Comparison of ENCODE assay signal across 13 cellular contexts in genomic region chr10:63430091-63430998, GRCh38. TPM values are rescaled to one million over a fixed set of nuclear protein-coding genes. Genes with fewer than 3 reads are reported as not detected.
DNase-seq lines count a peak whose midpoint lies in the region; ATAC-seq, FAIRE-seq and TF ChIP-seq lines count a peak whose summit lies in the region.
"Had no signal": no experiment of that assay in that cellular context is flagged by ENCODE, and none has a peak within 500 bp of the region (broad histone marks: within the 10 kb centered on the region; RNA-seq: fewer than 3 reads in every experiment).

No MANE protein-coding gene starts in this region.

- H3K36me3 ChIP-seq in liver (ENCODE audit: control insufficient read depth in 4 of 4, insufficient read depth in 3 of 4, low read depth in 1 of 4, low read length in 3 of 4), result no peaks in the 10 kb centered on the region
- no peaks in the 10 kb centered on the region for H3K36me3 ChIP-seq in HepG2 (replicated peaks in 1 of 2; ENCODE audit: control insufficient read depth in 1 of 2, insufficient read depth in 2 of 2, low read length in 2 of 2)
- no peaks in the 10 kb centered on the region for H3K36me3 ChIP-seq in hepatocyte (replicated peaks; ENCODE audit: insufficient read depth, low read depth)

- H4K20me1 ChIP-seq in HepG2 (ENCODE audit: insufficient read depth, low read length), result peaks cover 7% of the 10 kb centered on the region; the same call in 1 of the 2 replicates
- peaks cover 28% of the 10 kb centered on the region for H4K20me1 ChIP-seq in hepatocyte (ENCODE audit: insufficient read depth, poor library complexity, severe bottlenecking)

- H3K27ac ChIP-seq in liver (ENCODE audit: low read depth in 1 of 2, low read length in 2 of 2) (no peak overlapping the region), HepG2 (ENCODE audit: extremely low read length, insufficient read depth, low read length) (no peak overlapping the region), hepatocyte (peak overlapping the region; percentile 44)

- H3K9ac ChIP-seq in liver (ENCODE audit: low read depth in 1 of 2, low read length in 2 of 2), result no peak overlapping the region
- H3K9ac ChIP-seq in HepG2 (ENCODE audit: insufficient read depth, low read depth, low read length), result no peak overlapping the region

- TF ChIP-seq CTCF in liver (IDR thresholded peaks at IDR 0.05; ENCODE audit: low read depth, low read length, missing input control) (no peak), HepG2 (CRISPR knock-in tag; IDR thresholded peaks at IDR 0.05) (no peak), astrocyte of the spinal cord (IDR thresholded peaks at IDR 0.05; ENCODE audit: low read depth, low read length) (no peak), hepatocyte (IDR thresholded peaks at IDR 0.05; ENCODE audit: poor library complexity) (no peak)

- POLR2A ChIA-PET in HepG2 (lab: Yijun Ruan, JAX), result no interaction called here

- H2AFZ ChIP-seq in HepG2 (ENCODE audit: low read length) (no peak overlapping the region), hepatocyte (no peak overlapping the region)

- H3K79me2 ChIP-seq in HepG2 (ENCODE audit: insufficient read depth, low read length), result peaks cover 86% of the 10 kb centered on the region
- H3K79me2 ChIP-seq in hepatocyte, result peaks cover 98% of the 10 kb centered on the region

- no TSS peak for BruUV-seq in HepG2 (replicated peaks; lab: Mats Ljungman, UMichigan)

- CTCF ChIA-PET in HepG2 (lab: Yijun Ruan, JAX; ENCODE audit: low intra/inter-chr PET ratio, low total read pairs), result no interaction called here

- no peak for TF ChIP-seq RAD21 in liver (IDR thresholded peaks at IDR 0.05)
- TF ChIP-seq RAD21 in HepG2 (CRISPR knock-in tag; IDR thresholded peaks at IDR 0.05), result no peak

- no peaks in the 10 kb centered on the region for H3K27me3 ChIP-seq in liver (ENCODE audit: control insufficient read depth in 4 of 4, insufficient read depth in 4 of 4, low read length in 3 of 4)
- H3K27me3 ChIP-seq in HepG2 (ENCODE audit: control insufficient read depth in 1 of 2, insufficient read depth in 2 of 2, low read length in 2 of 2), result no peaks in the 10 kb centered on the region
- no peaks in the 10 kb centered on the region for H3K27me3 ChIP-seq in hepatocyte

- TF ChIP-seq POLR2A in HepG2 (IDR thresholded peaks at IDR 0.05; ENCODE audit: insufficient read depth in 1 of 2, low read depth in 2 of 2, low read length in 2 of 2), result no peak

- ATAC-seq in HepG2, result no peak

- H3K4me1 ChIP-seq in liver (ENCODE audit: control insufficient read depth in 4 of 4, insufficient read depth in 4 of 4, low read length in 3 of 4) (peaks cover 0 to 19% (median 5%) of the 10 kb centered on the region in 4 donors), HepG2 (ENCODE audit: insufficient read depth, low read length) (peaks cover 25% of the 10 kb centered on the region), hepatocyte (ENCODE audit: insufficient read depth) (peaks cover 13% of the 10 kb centered on the region)

- H3K4me3 ChIP-seq in liver (ENCODE audit: low read depth in 1 of 3, low read length in 3 of 3), result no peak overlapping the region
- H3K4me3 ChIP-seq in HepG2 (replicated peaks in 1 of 3; ENCODE audit: insufficient read depth in 1 of 3, low read depth in 2 of 3, low read length in 3 of 3), result no peak overlapping the region
- H3K4me3 ChIP-seq in astrocyte of the spinal cord (ENCODE audit: low read depth, low read length), result no peak overlapping the region
- no peak overlapping the region for H3K4me3 ChIP-seq in hepatocyte

- intact Hi-C loops in HepG2 (cut with micrococcal nuclease; ENCODE audit: unreplicated experiment), result no loop called here

- no peaks in the 10 kb centered on the region for H3K9me2 ChIP-seq in hepatocyte (replicated peaks; ENCODE audit: insufficient read depth)

- TF ChIP-seq EP300 in HepG2 (IDR thresholded peaks at IDR 0.05; ENCODE audit: low read depth in 2 of 2, low read length in 2 of 2), result no peak
- TF ChIP-seq EP300 in HepG2 (CRISPR knock-in tag; IDR thresholded peaks at IDR 0.05; ENCODE audit: borderline replicate concordance), result no peak

- DNase-seq in HepG2 (ENCODE audit: low spot score) (no peak), astrocyte of the spinal cord (ENCODE audit: low read depth, low spot score) (peak; percentile 65), hepatocyte (ENCODE audit: low spot score) (peak; percentile 25), NCI-H2081 treated with DMSO at 0.1 percent for 48 hours (lab: John Stamatoyannopoulos, UW) (no peak), NCI-H446 treated with DMSO at 0.1 percent for 48 hours (lab: John Stamatoyannopoulos, UW) (no peak), GF-D8 (lab: John Stamatoyannopoulos, UW) (no peak), C1 segment of cervical spinal cord (lab: John Stamatoyannopoulos, UW) (no peak)
- DNase-seq: activated effector memory CD4-positive, alpha-beta T cell treated with Interleukin-2 at 50 U/mL for 16 hours; head of caudate nucleus; NCI-H1436; retina; T-helper 2 cell had no signal

- no peak overlapping the region for H3K4me2 ChIP-seq in HepG2 (ENCODE audit: low read depth, low read length)
- peak overlapping the region; percentile 17 for H3K4me2 ChIP-seq in hepatocyte

- 79% methylated on average over 10 of the region's 10 CpGs for WGBS in liver
- WGBS in HepG2 (ENCODE audit: low lambda C conversion rate), result 97% methylated on average over 10 of the region's 10 CpGs
- 81% methylated on average over 10 of the region's 10 CpGs for WGBS in hepatocyte (ENCODE audit: low lambda C conversion rate, missing lambda C conversion rate)

- no peaks in the 10 kb centered on the region for H3K9me3 ChIP-seq in liver (ENCODE audit: control insufficient read depth in 4 of 4, low read length in 3 of 4)
- no peaks in the 10 kb centered on the region for H3K9me3 ChIP-seq in HepG2 (ENCODE audit: low read length)
- no peaks in the 10 kb centered on the region for H3K9me3 ChIP-seq in hepatocyte (ENCODE audit: low read depth)

- in situ Hi-C loops in HepG2 (cut with HindIII; ENCODE audit: extremely low pct_ligation_motif_present, low pct_unique_long_range_greater_than_20kb), result no loop called here
- in situ Hi-C loops in astrocyte of the spinal cord (cut with HindIII; ENCODE audit: low sequenced_read_pairs), result no loop called here

- FAIRE-seq in HepG2 (lab: Jason Lieb, UNC), result no peak

TF ChIP-seq in HepG2, 621 proteins besides CTCF, POLR2A, EP300 and RAD21 (continues in another document):
- no peak for TF ChIP-seq KAT8 (CRISPR knock-in tag; IDR thresholded peaks at IDR 0.05)
- no peak for TF ChIP-seq AFF4 (CRISPR knock-in tag; IDR thresholded peaks at IDR 0.05)
- TF ChIP-seq MAZ (IDR thresholded peaks at IDR 0.05; ENCODE audit: borderline replicate concordance, low read depth, low read length), result no peak
- TF ChIP-seq MAZ (CRISPR knock-in tag; IDR thresholded peaks at IDR 0.05; ENCODE audit: low read depth), result no peak
- no peak for TF ChIP-seq EHMT2 (IDR thresholded peaks at IDR 0.05; ENCODE audit: borderline replicate concordance, low read depth, low read length)

RNA-seq across cellular contexts. Expression of gene JMJD1C, which starts 35.4 kb away (rescaled TPM):
- 10 to 100 TPM; 72.0 to 93.1 TPM for total RNA-seq in liver
- 10 to 100 TPM; 11.0 to 39.9 TPM for polyA plus RNA-seq in liver
- total RNA-seq in HepG2 (2016; rRNA removed; fragmentation: Illumina TruSeq; extraction: Trizol), result 42.7 and 51.4 TPM in 2 replicates
- 10.6 and 12.0 TPM in 2 replicates for total RNA-seq in HepG2 (2016; cell fraction: cytosol; rRNA removed; fragmentation: Illumina TruSeq; extraction: Trizol; ENCODE audit: low read depth)
- total RNA-seq in HepG2 (2016; cell fraction: insoluble cytoplasmic fraction; rRNA removed; fragmentation: Illumina TruSeq; extraction: Trizol), result 38.0 and 48.1 TPM in 2 replicates
- total RNA-seq in HepG2 (2016; cell fraction: membrane; rRNA removed; fragmentation: Illumina TruSeq; extraction: Trizol), result 16.5 and 17.1 TPM in 2 replicates
- total RNA-seq in HepG2 (2016; cell fraction: nucleus; rRNA removed; fragmentation: Illumina TruSeq; extraction: Trizol), result 121 and 123 TPM in 2 replicates
- 34.9 and 42.3 TPM in 2 replicates for polyA plus RNA-seq in HepG2 (2011; rRNA removed)
- polyA plus RNA-seq in HepG2 (2011; cell fraction: cytosol; rRNA removed), result 15.7 and 25.3 TPM in 2 replicates
- 46.2 and 51.3 TPM in 2 replicates for polyA plus RNA-seq in HepG2 (2011; cell fraction: nucleus; rRNA removed)
- 44.1 and 47.8 TPM in 2 replicates for polyA plus RNA-seq in HepG2 (2012)
- 0.93 and 1.1 TPM in 2 replicates for polyA plus RNA-seq in HepG2 (2016; cell fraction: cytosol; fragmentation: Illumina TruSeq; extraction: Trizol; ENCODE audit: low read depth)
- polyA plus RNA-seq in HepG2 (2016; cell fraction: insoluble cytoplasmic fraction; fragmentation: Illumina TruSeq; extraction: Trizol; ENCODE audit: low read depth), result 22.2 and 27.2 TPM in 2 replicates
- polyA plus RNA-seq in HepG2 (2016; cell fraction: membrane; fragmentation: Illumina TruSeq; extraction: Trizol; ENCODE audit: low read depth), result 2.7 and 3.3 TPM in 2 replicates
- polyA plus RNA-seq in HepG2 (2016; cell fraction: nucleus; fragmentation: Illumina TruSeq; extraction: Trizol; ENCODE audit: insufficient read depth, low read depth), result 68.6 and 81.1 TPM in 2 replicates
- polyA minus RNA-seq in HepG2 (2011; rRNA and poly(A)+ RNA removed; ENCODE audit: low replicate concordance), result 45.1 and 116 TPM in 2 replicates
- polyA minus RNA-seq in HepG2 (2011; cell fraction: cytosol; rRNA and poly(A)+ RNA removed), result 51.2 and 58.4 TPM in 2 replicates
- polyA minus RNA-seq in HepG2 (2011; cell fraction: nucleus; rRNA and poly(A)+ RNA removed), result 378 and 386 TPM in 2 replicates
- total RNA-seq in hepatocyte, result 165 and 177 TPM in 2 replicates
- 43.2 and 48.8 TPM in 2 replicates for polyA plus RNA-seq in hepatocyte

Comparison
In these comparisons a context has a peak if more than half of its experiments do, and no peak if none do; other contexts are left out.
1. DNase-seq: peak in astrocyte of the spinal cord (single experiment) and hepatocyte (single experiment); none in HepG2 (single experiment), NCI-H2081 treated with DMSO at 0.1 percent for 48 hours (single experiment), NCI-H446 treated with DMSO at 0.1 percent for 48 hours (single experiment), GF-D8 (single experiment) and C1 segment of cervical spinal cord (0 of 14).